Comparison of ENCODE assay signal across 1 cellular context in genomic region chr6:134077301-134077700, GRCh38.
TF ChIP-seq lines count a peak whose summit lies in the region.

No MANE protein-coding gene starts in this region.

TF ChIP-seq in K562, 482 proteins besides CTCF, POLR2A, EP300 and RAD21 (continues in another document):
- TF ChIP-seq SMARCC2 (IDR thresholded peaks at IDR 0.05; ENCODE audit: low read depth) (peak; percentile 84; the same call in 1 of the 2 replicates), FOXK1 (CRISPR knock-in tag; IDR thresholded peaks at IDR 0.05; ENCODE audit: borderline replicate concordance) (no peak), KAT7 (CRISPR knock-in tag; IDR thresholded peaks at IDR 0.05; ENCODE audit: borderline replicate concordance) (no peak), FOXA1 (IDR thresholded peaks at IDR 0.05; ENCODE audit: borderline replicate concordance) (no peak), WHSC1 (IDR thresholded peaks at IDR 0.05; ENCODE audit: low read length) (no peak), ZNF586 (CRISPR knock-in tag; conservative IDR thresholded peaks at IDR 0.05) (no peak), ZBTB5 (IDR thresholded peaks at IDR 0.05) (no peak), PHB (CRISPR knock-in tag; IDR thresholded peaks at IDR 0.05) (no peak), ATF4 (CRISPR knock-in tag; IDR thresholded peaks at IDR 0.05) (no peak), HDAC3 (IDR thresholded peaks at IDR 0.05; ENCODE audit: borderline replicate concordance, partially characterized antibody) (peak; percentile 36), CBX2 (IDR thresholded peaks at IDR 0.05; ENCODE audit: insufficient read depth, low read length, poor library complexity, severe bottlenecking) (no peak), ZNF589 (CRISPR knock-in tag; IDR thresholded peaks at IDR 0.05; ENCODE audit: low read depth) (0 out of 2 replicates have a peak, but pooled peaks have one; percentile 43), DLX4 (CRISPR knock-in tag; IDR thresholded peaks at IDR 0.05) (no peak), MGA (IDR thresholded peaks at IDR 0.05) (no peak), TSC22D4 (tag; IDR thresholded peaks at IDR 0.05) (no peak), ZBTB11 (CRISPR knock-in tag; IDR thresholded peaks at IDR 0.05) (no peak), ZC3H4 (CRISPR knock-in tag; IDR thresholded peaks at IDR 0.05; ENCODE audit: borderline replicate concordance) (no peak), ARID3A (IDR thresholded peaks at IDR 0.05; ENCODE audit: borderline replicate concordance, low read depth, low read length) (0 out of 2 replicates have a peak, but pooled peaks have one; percentile 33), NFE2L1 (tag; IDR thresholded peaks at IDR 0.05; ENCODE audit: borderline replicate concordance, low read depth) (no peak), PURB (CRISPR knock-in tag; IDR thresholded peaks at IDR 0.05; ENCODE audit: low read depth) (no peak), MNT (conservative IDR thresholded peaks at IDR 0.05) (no peak), JUN (IDR thresholded peaks at IDR 0.05; ENCODE audit: borderline replicate concordance, low read depth, low read length) (peak; percentile 79), JUN (CRISPR knock-in tag; IDR thresholded peaks at IDR 0.05; ENCODE audit: borderline replicate concordance) (no peak), PHTF2 (CRISPR knock-in tag; IDR thresholded peaks at IDR 0.05) (no peak), SOX6 (IDR thresholded peaks at IDR 0.05) (peak; percentile 76), MTA3 (IDR thresholded peaks at IDR 0.05; ENCODE audit: borderline replicate concordance) (no peak), NELFE (IDR thresholded peaks at IDR 0.05; ENCODE audit: insufficient read depth, insufficient read length) (no peak), NR0B1 (IDR thresholded peaks at IDR 0.05; ENCODE audit: partially characterized antibody) (no peak), PHF21A (IDR thresholded peaks at IDR 0.05; ENCODE audit: borderline replicate concordance, low read depth) (no peak), STAG1 (CRISPR knock-in tag; IDR thresholded peaks at IDR 0.05; ENCODE audit: borderline replicate concordance) (no peak), ETV6 (IDR thresholded peaks at IDR 0.05; ENCODE audit: borderline replicate concordance in 1 of 2, low read depth in 2 of 2, low read length in 1 of 2) (peak in 1 of 2 experiments; percentile 78; a peak in 1 of 4 replicates), ETV6 (CRISPR knock-in tag; IDR thresholded peaks at IDR 0.05; ENCODE audit: borderline replicate concordance) (no peak), ZNF384 (IDR thresholded peaks at IDR 0.05; ENCODE audit: low read depth, low read length) (no peak), DACH1 (IDR thresholded peaks at IDR 0.05; ENCODE audit: partially characterized antibody) (no peak), IRF2 (CRISPR knock-in tag; IDR thresholded peaks at IDR 0.05) (no peak), CHD1 (IDR thresholded peaks at IDR 0.05; ENCODE audit: low read length) (no peak)
